ENCODE assay signal across 1 cellular context in genomic region chr4:118755438-118756226, GRCh38.
TF ChIP-seq lines count a peak whose summit lies in the region.

No MANE protein-coding gene starts in this region.

TF ChIP-seq in HepG2, 621 proteins besides CTCF, POLR2A, EP300 and RAD21 (continued from another document):
- no peak for TF ChIP-seq ZNF407 (CRISPR knock-in tag; IDR thresholded peaks at IDR 0.05; ENCODE audit: not compliant biosample characterization)
- no peak for TF ChIP-seq HMGXB4 (CRISPR knock-in tag; IDR thresholded peaks at IDR 0.05; ENCODE audit: borderline replicate concordance in 1 of 2, low read depth in 1 of 2)
- TF ChIP-seq SNAI1 (CRISPR knock-in tag; IDR thresholded peaks at IDR 0.05; ENCODE audit: borderline replicate concordance): no peak
- no peak for TF ChIP-seq NFIB (CRISPR knock-in tag; IDR thresholded peaks at IDR 0.05; ENCODE audit: borderline replicate concordance)
- no peak for TF ChIP-seq ZNF704 (CRISPR knock-in tag; IDR thresholded peaks at IDR 0.05; ENCODE audit: borderline replicate concordance)
